1 cellular context compared by ENCODE assay signal in genomic region chr10:70272925-70273316, GRCh38.
TF ChIP-seq lines count a peak whose summit lies in the region.

No MANE protein-coding gene starts in this region.

TF ChIP-seq in HEK293, 187 proteins besides CTCF, POLR2A, EP300 and RAD21 (continued from another document):
- TF ChIP-seq ZNF518A (tag by site-specific recombination; conservative IDR thresholded peaks at IDR 0.05; ENCODE audit: low read depth) = no peak
- no peak for TF ChIP-seq ZNF610 (tag by site-specific recombination; IDR thresholded peaks at IDR 0.05; ENCODE audit: borderline replicate concordance)
- TF ChIP-seq PRDM4 (tag by site-specific recombination; IDR thresholded peaks at IDR 0.05) = no peak
- no peak for TF ChIP-seq ZNF223 (tag by site-specific recombination; IDR thresholded peaks at IDR 0.05)
- no peak for TF ChIP-seq ZNF211 (tag by site-specific recombination; IDR thresholded peaks at IDR 0.05; ENCODE audit: low read depth)
- TF ChIP-seq PRDM1 (tag by site-specific recombination; IDR thresholded peaks at IDR 0.05) = peak; percentile 74
- peak; percentile 55; the same call in 1 of the 2 replicates for TF ChIP-seq ZNF184 (tag by site-specific recombination; IDR thresholded peaks at IDR 0.05)
- TF ChIP-seq ZNF366 (tag by site-specific recombination; conservative IDR thresholded peaks at IDR 0.05) = 0 out of 2 replicates have a peak, but pooled peaks have one; percentile 34
- peak; percentile 51; the same call in 1 of the 2 replicates for TF ChIP-seq ZNF629 (tag by site-specific recombination; IDR thresholded peaks at IDR 0.05)
- no peak for TF ChIP-seq ZNF645 (tag by site-specific recombination; IDR thresholded peaks at IDR 0.05)
- TF ChIP-seq PRDM10 (tag by site-specific recombination; IDR thresholded peaks at IDR 0.05) = 0 out of 2 replicates have a peak, but pooled peaks have one; percentile 8
- no peak; the same call in 1 of the 2 replicates for TF ChIP-seq ZBTB21 (tag by site-specific recombination; IDR thresholded peaks at IDR 0.05)
- peak; percentile 77 for TF ChIP-seq ATF2 (tag by site-specific recombination; IDR thresholded peaks at IDR 0.05; ENCODE audit: low read depth)
